In genomic region chr16:6446370-6446769, GRCh38 we compare ENCODE assay signal across 27 cellular contexts.
DNase-seq lines count a peak whose midpoint lies in the region; ATAC-seq and TF ChIP-seq lines count a peak whose summit lies in the region.
"Had no signal": no experiment of that assay in that cellular context is flagged by ENCODE, and none has a peak within 500 bp of the region (broad histone marks: within the 10 kb centered on the region; RNA-seq: fewer than 3 reads in every experiment).

No MANE protein-coding gene starts in this region.

- no peaks in the 10 kb centered on the region for H3F3A ChIP-seq in GM23338 (replicated peaks; ENCODE audit: low read depth)

- H3K36me3 ChIP-seq in A673 (ENCODE audit: insufficient read depth, low read length, poor library complexity, severe bottlenecking) (no peaks in the 10 kb centered on the region), GM23338 (ENCODE audit: insufficient read depth) (no peaks in the 10 kb centered on the region; the same call in 1 of the 2 replicates)
- H3K36me3 ChIP-seq: ascending aorta, cardiac muscle cell, gastrocnemius medialis, pancreas, right atrium auricular region, transverse colon had no signal

- POLR2A ChIA-PET in A673 (lab: Charles Lee; ENCODE audit: low non-redundant PET): no interaction called here

- H3K4me1 ChIP-seq in A673 (ENCODE audit: insufficient read depth, low read length, poor library complexity, severe bottlenecking) (no peaks in the 10 kb centered on the region), GM23338 (ENCODE audit: insufficient read depth) (no peaks in the 10 kb centered on the region)
- H3K4me1 ChIP-seq: ascending aorta, Caco-2, gastrocnemius medialis, pancreas, right atrium auricular region, transverse colon had no signal

- no peaks in the 10 kb centered on the region for H3K27me3 Mint-ChIP-seq in GM23338 (ENCODE audit: insufficient read depth, low read depth, poor library complexity)
- H3K27me3 Mint-ChIP-seq in mesothelial cell of epicardium (ENCODE audit: low read depth): peaks cover 2% of the 10 kb centered on the region
- H3K27me3 Mint-ChIP-seq: activated naive CD8-positive, alpha-beta T cell treated with anti-CD3 and anti-CD28 coated beads, Interleukin-2, amount 10 ng/mL, durations not matched to agents 7 days and 5 days; dendritic cell treated with granulocyte-macrophage colony-stimulating factor and Interleukin-4, amounts not matched to agents 40 ng/mL and 50 ng/mL, for 4 days had no signal

- intact Hi-C loops in A673 (cut with micrococcal nuclease; ENCODE audit: unreplicated experiment): no loop called here

- no peak overlapping the region for H3K4me3 ChIP-seq in A673 (ENCODE audit: low read depth, low read length, poor library complexity, severe bottlenecking)
- H3K4me3 ChIP-seq in GM23338: no peak overlapping the region
- H3K4me3 ChIP-seq: ascending aorta, cardiac muscle cell, gastrocnemius medialis, pancreas, right atrium auricular region, SK-N-MC, transverse colon had no signal

- H3K27ac ChIP-seq in A673 (ENCODE audit: low read depth, low read length, poor library complexity, severe bottlenecking): no peak overlapping the region
- no peak overlapping the region for H3K27ac ChIP-seq in GM23338 (ENCODE audit: low read depth)
- H3K27ac ChIP-seq: ascending aorta, cardiac muscle cell, gastrocnemius medialis, pancreas, right atrium auricular region, SK-N-MC, transverse colon had no signal

- no peaks in the 10 kb centered on the region for H3K9me2 ChIP-seq in GM23338 (ENCODE audit: insufficient read depth)

- H3K4me1 Mint-ChIP-seq in GM23338: peaks cover 2% of the 10 kb centered on the region; the same call in 2 of the 3 replicates
- no peaks in the 10 kb centered on the region for H3K4me1 Mint-ChIP-seq in mesothelial cell of epicardium
- H3K4me1 Mint-ChIP-seq: activated naive CD8-positive, alpha-beta T cell treated with anti-CD3 and anti-CD28 coated beads, Interleukin-2, amount 10 ng/mL, durations not matched to agents 7 days and 5 days; nephron progenitor cell had no signal

- no TSS peak for BruUV-seq in A673 (replicated peaks; lab: Mats Ljungman, UMichigan)

- H3K27ac Mint-ChIP-seq in GM23338 (no peak overlapping the region), mesothelial cell of epicardium (no peak overlapping the region)
- H3K27ac Mint-ChIP-seq: activated naive CD8-positive, alpha-beta T cell treated with anti-CD3 and anti-CD28 coated beads, Interleukin-2, amount 10 ng/mL, durations not matched to agents 7 days and 5 days; dendritic cell treated with granulocyte-macrophage colony-stimulating factor and Interleukin-4, amounts not matched to agents 40 ng/mL and 50 ng/mL, for 4 days; nephron progenitor cell had no signal

- no peaks in the 10 kb centered on the region for H3K79me2 ChIP-seq in GM23338 (replicated peaks; ENCODE audit: insufficient read depth)

- no peak overlapping the region for H3K4me2 ChIP-seq in GM23338

- H3K36me3 Mint-ChIP-seq in GM23338 (ENCODE audit: low read depth) (no peaks in the 10 kb centered on the region; the same call in 2 of the 3 replicates), mesothelial cell of epicardium (no peaks in the 10 kb centered on the region)
- H3K36me3 Mint-ChIP-seq: activated naive CD8-positive, alpha-beta T cell treated with anti-CD3 and anti-CD28 coated beads, Interleukin-2, amount 10 ng/mL, durations not matched to agents 7 days and 5 days had no signal

- H3K9me3 Mint-ChIP-seq in GM23338: peaks cover 4% of the 10 kb centered on the region; the same call in 2 of the 3 replicates
- H3K9me3 Mint-ChIP-seq in mesothelial cell of epicardium: no peaks in the 10 kb centered on the region

- TF ChIP-seq CTCF in A673 (conservative IDR thresholded peaks at IDR 0.05; ENCODE audit: low read depth, low read length): 0 out of 2 replicates have a peak, but pooled peaks have one; percentile 11
- TF ChIP-seq CTCF in GM23338 (conservative IDR thresholded peaks at IDR 0.05; ENCODE audit: low read depth in 2 of 2): peak in 1 of 2 experiments; percentile 40; a peak in 3 of 4 replicates
- TF ChIP-seq CTCF in mesothelial cell of epicardium (IDR thresholded peaks at IDR 0.05; ENCODE audit: unreplicated experiment): no peak

- DNase-seq in A673 (ENCODE audit: low spot score) (no peak), GM23338 (ENCODE audit: low spot score) (peak; percentile 18), NCI-H69 (lab: John Stamatoyannopoulos, UW) (peak; percentile 3), cerebellar cortex (ENCODE audit: low spot score) (peak; percentile 10), mesothelial cell of epicardium (ENCODE audit: low spot score in 2 of 2, unreplicated experiment in 2 of 2) (no peak)
- no peak for DNase-seq in activated CD4-positive, alpha-beta T cell treated with anti-CD3 and anti-CD28 coated beads for 4 hours
- DNase-seq: activated CD4-positive, alpha-beta T cell treated with anti-CD3 and anti-CD28 coated beads for 1 hour; activated CD8-positive, alpha-beta memory T cell treated with anti-CD3 and anti-CD28 coated beads for 24 hours; activated effector memory CD4-positive, alpha-beta T cell treated with Interleukin-2 at 50 U/mL for 16 hours; activated naive CD8-positive, alpha-beta T cell treated with anti-CD3 and anti-CD28 coated beads, Interleukin-2, amount 10 ng/mL, durations not matched to agents 7 days and 5 days; Caco-2; DMS79 treated with DMSO at 0.1 percent for 48 hours; gastrocnemius medialis; Kasumi-1; NCI-H1092; NCI-H187 treated with DMSO at 0.1 percent for 48 hours; nephron progenitor cell; pancreas; stimulated activated CD4-positive, alpha-beta T cell treated with anti-CD3 and anti-CD28 coated beads, Interleukin-2, amount 100 ng/mL, for 24 hours; T-helper 2 cell; transverse colon had no signal

- H4K20me1 ChIP-seq in GM23338 (replicated peaks; ENCODE audit: insufficient read depth): no peaks in the 10 kb centered on the region

- peaks cover 3% of the 10 kb centered on the region for H3K9me3 ChIP-seq in A673 (ENCODE audit: low read depth, low read length, poor library complexity, severe bottlenecking)
- H3K9me3 ChIP-seq: ascending aorta, Caco-2, gastrocnemius medialis, pancreas, right atrium auricular region, transverse colon had no signal

- H3K4me3 Mint-ChIP-seq in GM23338 (no peak overlapping the region), mesothelial cell of epicardium (no peak overlapping the region)
- H3K4me3 Mint-ChIP-seq: activated naive CD8-positive, alpha-beta T cell treated with anti-CD3 and anti-CD28 coated beads, Interleukin-2, amount 10 ng/mL, durations not matched to agents 7 days and 5 days; dendritic cell treated with granulocyte-macrophage colony-stimulating factor and Interleukin-4, amounts not matched to agents 40 ng/mL and 50 ng/mL, for 4 days; nephron progenitor cell had no signal

- H3K27me3 ChIP-seq in A673 (replicated peaks; ENCODE audit: insufficient read depth, low read depth, low read length, poor library complexity) (no peaks in the 10 kb centered on the region), GM23338 (ENCODE audit: insufficient read depth) (no peaks in the 10 kb centered on the region)
- H3K27me3 ChIP-seq: ascending aorta, cardiac muscle cell, gastrocnemius medialis, pancreas, right atrium auricular region, transverse colon had no signal

- ATAC-seq in GM23338: no peak
- no peak for ATAC-seq in GM21529 (IDR thresholded peaks at IDR 0.05; ENCODE audit: unreplicated experiment)
- ATAC-seq: gastrocnemius medialis, pancreas had no signal

- H2AFZ ChIP-seq in GM23338: no peak overlapping the region

- CTCF ChIA-PET in A673 (lab: Charles Lee): no interaction called here

TF ChIP-seq in GM23338, 12 proteins besides CTCF, POLR2A, EP300 and RAD21:
- TF ChIP-seq POLR2AphosphoS5 (IDR thresholded peaks at IDR 0.05; ENCODE audit: low read depth) (no peak), EZH2phosphoT487 (IDR thresholded peaks at IDR 0.05; ENCODE audit: unreplicated experiment) (no peak), NANOG (IDR thresholded peaks at IDR 0.05; ENCODE audit: borderline replicate concordance) (no peak), REST (IDR thresholded peaks at IDR 0.05; ENCODE audit: unreplicated experiment) (no peak), ZNF331 (CRISPR knock-in tag; IDR thresholded peaks at IDR 0.05; ENCODE audit: low read depth) (no peak)

Comparison
In these comparisons a context has a peak if more than half of its experiments do, and no peak if none do; other contexts are left out.
1. DNase-seq: peak in GM23338 (single experiment), NCI-H69 (single experiment) and cerebellar cortex (single experiment); none in A673 (single experiment), mesothelial cell of epicardium (0 of 2) and activated CD4-positive, alpha-beta T cell treated with anti-CD3 and anti-CD28 coated beads for 4 hours (0 of 2).